Comparison of ENCODE assay signal across 12 cellular contexts in the genomic region with DNA sequence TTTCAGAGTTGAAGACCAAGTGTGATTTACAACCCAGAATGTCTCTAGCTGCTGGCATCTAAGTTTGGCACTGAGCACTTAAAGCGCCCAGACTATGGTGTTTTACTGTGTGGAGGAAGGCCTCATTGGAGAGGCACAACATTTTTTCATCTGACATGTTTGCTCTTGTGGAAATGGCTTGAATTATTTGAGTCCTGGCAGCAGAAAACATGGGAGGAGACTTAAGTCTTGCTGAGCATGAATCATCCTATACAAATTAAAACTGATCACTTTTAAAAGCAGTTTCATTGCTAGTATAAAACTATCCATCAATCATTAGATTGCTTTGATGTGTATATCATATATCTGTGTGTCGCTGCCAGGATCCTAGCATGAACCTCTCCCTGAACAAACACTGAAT.
DNase-seq lines count a peak whose midpoint lies in the region; ATAC-seq, FAIRE-seq and TF ChIP-seq lines count a peak whose summit lies in the region.
"Had no signal": no experiment of that assay in that cellular context is flagged by ENCODE, and none has a peak within 500 bp of the region (broad histone marks: within the 10 kb centered on the region; RNA-seq: fewer than 3 reads in every experiment).

No MANE protein-coding gene starts in this region.

- H3K9me3 Mint-ChIP-seq in osteocyte (ENCODE audit: unreplicated experiment) = no peaks in the 10 kb centered on the region

- no peak overlapping the region for H3K9ac ChIP-seq in endothelial cell of umbilical vein (replicated peaks; ENCODE audit: extremely low read depth, insufficient read depth, low read length)

- POLR2A ChIA-PET in endothelial cell of umbilical vein (lab: Charles Lee) = no interaction called here

- no peaks in the 10 kb centered on the region for H3K27me3 ChIP-seq in endothelial cell of umbilical vein (ENCODE audit: control insufficient read depth in 2 of 2, insufficient read depth in 2 of 2, low read length in 2 of 2)

- H3K27ac Mint-ChIP-seq in osteocyte (ENCODE audit: unreplicated experiment) = peak overlapping the region; percentile 65

- no peak overlapping the region for H3K4me2 ChIP-seq in endothelial cell of umbilical vein (ENCODE audit: insufficient read depth, low read length)

- BruUV-seq in endothelial cell of umbilical vein (replicated peaks; lab: Mats Ljungman, UMichigan) = no TSS peak

- ATAC-seq in HG03045 (IDR thresholded peaks at IDR 0.05; ENCODE audit: unreplicated experiment) = no peak
- ATAC-seq: sciatic nerve had no signal

- intact Hi-C loops in endothelial cell of umbilical vein (cut with micrococcal nuclease) = no loop called here

- H2AFZ ChIP-seq in endothelial cell of umbilical vein (ENCODE audit: low read depth, low read length) = no peak overlapping the region

- no peaks in the 10 kb centered on the region for H3K27me3 Mint-ChIP-seq in osteocyte (ENCODE audit: unreplicated experiment)

- no peaks in the 10 kb centered on the region for H3K36me3 ChIP-seq in endothelial cell of umbilical vein (ENCODE audit: control insufficient read depth in 2 of 2, extremely low read depth in 1 of 2, insufficient read depth in 2 of 2, low read length in 2 of 2)

- dilution Hi-C loops in endothelial cell of umbilical vein (cut with MboI; ENCODE audit: extremely low pct_ligation_motif_present, low sequenced_read_pairs) = no loop called here

- no peak overlapping the region for H3K4me3 Mint-ChIP-seq in osteocyte (ENCODE audit: unreplicated experiment)

- H3K4me1 ChIP-seq in endothelial cell of umbilical vein (ENCODE audit: control insufficient read depth, extremely low read depth, insufficient read depth, low read length) = peaks cover 10% of the 10 kb centered on the region

- no peaks in the 10 kb centered on the region for H3K36me3 Mint-ChIP-seq in osteocyte (ENCODE audit: unreplicated experiment)

- no peak overlapping the region for H3K4me3 ChIP-seq in endothelial cell of umbilical vein (replicated peaks in 1 of 3; ENCODE audit: insufficient read depth in 1 of 3, low read depth in 1 of 3, low read length in 3 of 3)

- no peak for FAIRE-seq in endothelial cell of umbilical vein (lab: Jason Lieb, UNC)
- FAIRE-seq: urothelium cell line had no signal

- no peak for TF ChIP-seq POLR2A in endothelial cell of umbilical vein (IDR thresholded peaks at IDR 0.05; ENCODE audit: low read depth, low read length)

- H3K27ac ChIP-seq in endothelial cell of umbilical vein (ENCODE audit: insufficient read depth, low read depth, low read length) = no peak overlapping the region

- H3K9me3 ChIP-seq in endothelial cell of umbilical vein (replicated peaks; ENCODE audit: control insufficient read depth, insufficient read depth, low read length) = no peaks in the 10 kb centered on the region

- H3K4me1 Mint-ChIP-seq in osteocyte (ENCODE audit: unreplicated experiment) = peaks cover 43% of the 10 kb centered on the region

- H4K20me1 ChIP-seq in endothelial cell of umbilical vein (replicated peaks; ENCODE audit: control insufficient read depth, extremely low read depth, insufficient read depth, low read length) = no peaks in the 10 kb centered on the region

- peaks cover 57% of the 10 kb centered on the region for H3K79me2 ChIP-seq in endothelial cell of umbilical vein (ENCODE audit: control insufficient read depth, insufficient read depth, low read length)

- no peak for TF ChIP-seq CTCF in endothelial cell of umbilical vein (IDR thresholded peaks at IDR 0.05; ENCODE audit: extremely low read depth in 1 of 2, insufficient read depth in 1 of 2, low read depth in 1 of 2, low read length in 2 of 2)
- TF ChIP-seq CTCF in osteocyte (IDR thresholded peaks at IDR 0.05) = no peak

- no peaks in the 10 kb centered on the region for H3K9me1 ChIP-seq in endothelial cell of umbilical vein (replicated peaks; ENCODE audit: control insufficient read depth, extremely low read depth, insufficient read depth, low read length)

- CTCF ChIA-PET in endothelial cell of umbilical vein (lab: Charles Lee) = interaction anchor here (0.6 to 1.0 kb wide), 2 partner anchors 27 to 186 kb away, joined by 3 to 4 read pairs; no protein-coding TSS in a partner anchor

- DNase-seq in GM04503 (ENCODE audit: low read depth) (peak; percentile 47), NCI-H446 (lab: John Stamatoyannopoulos, UW) (peak; percentile 73 to 90), endothelial cell of umbilical vein (ENCODE audit: low read depth, low spot score) (peak; percentile 53), osteocyte (ENCODE audit: extremely low spot score, unreplicated experiment) (no peak), COLO668 (lab: John Stamatoyannopoulos, UW; ENCODE audit: unreplicated experiment) (no peak), GF-D8 (lab: John Stamatoyannopoulos, UW) (no peak), NCI-H2107 treated with DMSO at 0.1 percent for 48 hours (lab: John Stamatoyannopoulos, UW; ENCODE audit: unreplicated experiment) (no peak)
- DNase-seq: activated CD4-positive, alpha-beta T cell treated with anti-CD3 and anti-CD28 coated beads for 1 hour; hypothalamus had no signal

TF ChIP-seq in endothelial cell of umbilical vein, 7 proteins besides CTCF, POLR2A, EP300 and RAD21:
- TF ChIP-seq FOS (IDR thresholded peaks at IDR 0.05; ENCODE audit: borderline replicate concordance, insufficient read depth, low read length) (peak; percentile 14), EZH2 (IDR thresholded peaks at IDR 0.05; ENCODE audit: borderline replicate concordance, low read depth, low read length, severe bottlenecking) (no peak), MYC (IDR thresholded peaks at IDR 0.05; ENCODE audit: low read depth, low read length) (no peak)

Comparison
In these comparisons a context has a peak if more than half of its experiments do, and no peak if none do; other contexts are left out.
1. DNase-seq: peak in GM04503 (single experiment), NCI-H446 (2 of 2) and endothelial cell of umbilical vein (single experiment); none in osteocyte (single experiment), COLO668 (single experiment), GF-D8 (single experiment) and NCI-H2107 treated with DMSO at 0.1 percent for 48 hours (single experiment).